ENCODE assay signal across 1 cellular context in the genomic region with DNA sequence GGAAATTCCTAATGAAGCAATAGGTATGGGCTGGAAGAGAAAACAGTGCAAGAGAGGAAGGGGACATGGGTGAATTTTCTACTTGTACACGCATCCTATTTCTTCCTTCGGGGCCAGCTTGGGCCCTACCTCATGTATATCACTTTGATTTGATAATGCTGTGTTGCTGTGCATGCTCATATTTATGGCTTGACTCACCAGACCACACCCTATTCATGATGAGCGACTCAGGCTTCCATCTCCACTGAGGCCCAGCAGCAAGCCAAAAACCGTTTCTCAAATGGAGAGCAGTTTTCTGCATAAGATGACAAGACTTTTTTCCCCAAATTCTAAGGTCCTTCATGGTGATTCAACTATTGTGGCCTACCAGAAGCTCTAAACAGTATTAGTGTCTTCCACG.
A peak's percentile ranks its signal among the peaks of the same experiment; 100 is the strongest.
TF ChIP-seq lines count a peak whose summit lies in the region.

No MANE protein-coding gene starts in this region.

TF ChIP-seq in K562, 482 proteins besides CTCF, POLR2A, EP300 and RAD21:
- no peak for TF ChIP-seq JUND (IDR thresholded peaks at IDR 0.05; ENCODE audit: borderline replicate concordance, low read depth, low read length)
- TF ChIP-seq JUND (tag; IDR thresholded peaks at IDR 0.05; ENCODE audit: borderline replicate concordance, low read depth, low read length) = peak; percentile 11; the same call in 1 of the 3 replicates
- TF ChIP-seq POLR2AphosphoS2 (IDR thresholded peaks at IDR 0.05; ENCODE audit: low read length) = no peak
- no peak for TF ChIP-seq FOS (IDR thresholded peaks at IDR 0.05; ENCODE audit: extremely low read depth, insufficient read length)
- TF ChIP-seq MIER1 (IDR thresholded peaks at IDR 0.05; ENCODE audit: low read depth) = no peak
- no peak for TF ChIP-seq RNF2 (IDR thresholded peaks at IDR 0.05)
- no peak for TF ChIP-seq HNRNPH1 (optimal IDR thresholded peaks at IDR 0.05; ENCODE audit: low read depth, low read length)
- no peak for TF ChIP-seq CREBBP (IDR thresholded peaks at IDR 0.05; ENCODE audit: low read depth, low read length)
